1 cellular context compared by ENCODE assay signal in genomic region chr19:7251502-7251901, GRCh38.
TF ChIP-seq lines count a peak whose summit lies in the region.

No MANE protein-coding gene starts in this region.

TF ChIP-seq in HepG2, 621 proteins besides CTCF, POLR2A, EP300 and RAD21 (continued from another document):
- TF ChIP-seq, protein P1, sequence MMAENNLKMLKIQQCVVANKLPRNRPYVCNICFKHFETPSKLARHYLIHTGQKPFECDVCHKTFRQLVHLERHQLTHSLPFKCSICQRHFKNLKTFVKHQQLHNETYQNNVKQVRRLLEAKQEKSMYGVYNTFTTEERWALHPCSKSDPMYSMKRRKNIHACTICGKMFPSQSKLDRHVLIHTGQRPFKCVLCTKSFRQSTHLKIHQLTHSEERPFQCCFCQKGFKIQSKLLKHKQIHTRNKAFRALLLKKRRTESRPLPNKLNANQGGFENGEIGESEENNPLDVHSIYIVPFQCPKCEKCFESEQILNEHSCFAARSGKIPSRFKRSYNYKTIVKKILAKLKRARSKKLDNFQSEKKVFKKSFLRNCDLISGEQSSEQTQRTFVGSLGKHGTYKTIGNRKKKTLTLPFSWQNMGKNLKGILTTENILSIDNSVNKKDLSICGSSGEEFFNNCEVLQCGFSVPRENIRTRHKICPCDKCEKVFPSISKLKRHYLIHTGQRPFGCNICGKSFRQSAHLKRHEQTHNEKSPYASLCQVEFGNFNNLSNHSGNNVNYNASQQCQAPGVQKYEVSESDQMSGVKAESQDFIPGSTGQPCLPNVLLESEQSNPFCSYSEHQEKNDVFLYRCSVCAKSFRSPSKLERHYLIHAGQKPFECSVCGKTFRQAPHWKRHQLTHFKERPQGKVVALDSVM (CRISPR knock-in tag; IDR thresholded peaks at IDR 0.05), result 0 out of 2 replicates have a peak, but pooled peaks have one; percentile 1
